Comparison of ENCODE assay signal across 1 cellular context in genomic region chr5:139186293-139186692, GRCh38.
TF ChIP-seq lines count a peak whose summit lies in the region.

No MANE protein-coding gene starts in this region.

TF ChIP-seq in GM23338, 12 proteins besides CTCF, POLR2A, EP300 and RAD21 (continued from another document):
- TF ChIP-seq ZNF462 (CRISPR knock-in tag; IDR thresholded peaks at IDR 0.05), result no peak
TF ChIP-seq in GM23338: peak in this region for 0.
